Comparison of ENCODE assay signal across 8 cellular contexts in the genomic region with DNA sequence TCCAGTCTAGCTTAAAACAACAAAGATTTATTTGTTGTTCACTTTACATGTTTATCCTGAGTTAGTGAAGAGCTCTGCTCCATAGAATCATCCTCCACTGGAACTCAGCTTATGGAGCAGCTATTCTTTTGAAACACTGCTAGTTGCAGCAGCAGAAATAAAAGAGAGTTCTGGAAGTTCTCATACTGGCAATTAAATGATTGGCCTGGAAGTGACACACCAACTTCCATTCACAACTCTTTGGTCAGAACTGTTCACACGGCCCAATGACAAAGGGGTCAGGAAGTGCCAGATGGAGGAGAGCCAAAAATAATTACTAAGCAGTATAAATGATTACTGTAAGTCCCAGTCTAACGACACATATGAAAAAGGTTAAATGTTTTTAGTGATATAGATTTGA. TPM values are rescaled to one million over a fixed set of nuclear protein-coding genes. Genes with fewer than 3 reads are reported as not detected.
DNase-seq lines count a peak whose midpoint lies in the region; ATAC-seq and TF ChIP-seq lines count a peak whose summit lies in the region.

No MANE protein-coding gene starts in this region.

- no peak for TF ChIP-seq CTCF in RWPE2 (IDR thresholded peaks at IDR 0.05; ENCODE audit: poor library complexity, severe bottlenecking)

- no peaks in the 10 kb centered on the region for H3K27me3 ChIP-seq in RWPE2 (ENCODE audit: insufficient read depth, poor library complexity, severe bottlenecking)

- peak overlapping the region; percentile 29 for H3K27ac ChIP-seq in RWPE2 (ENCODE audit: poor library complexity, severe bottlenecking)

- DNase-seq in GM04503 (ENCODE audit: low read depth) (peak; percentile 55), RWPE2 (ENCODE audit: low spot score) (no peak), fibroblast of the conjunctiva (ENCODE audit: low read depth) (peak; percentile 27), renal cortical epithelial cell (ENCODE audit: low read depth) (peak; percentile 91), Kasumi-1 (lab: John Stamatoyannopoulos, UW) (no peak)

- ATAC-seq in RWPE2 (ENCODE audit: low read depth) (peak; percentile 81), GM21619 (IDR thresholded peaks at IDR 0.05; ENCODE audit: unreplicated experiment) (no peak), GM18870 (IDR thresholded peaks at IDR 0.05; ENCODE audit: unreplicated experiment) (no peak), GM21576 (IDR thresholded peaks at IDR 0.05; ENCODE audit: unreplicated experiment) (no peak)

- H3K9me3 ChIP-seq in RWPE2 (ENCODE audit: severe bottlenecking), result no peaks in the 10 kb centered on the region

- H3K4me1 ChIP-seq in RWPE2 (ENCODE audit: insufficient read depth, poor library complexity, severe bottlenecking), result peaks cover 11% of the 10 kb centered on the region

- no peak overlapping the region for H3K4me3 ChIP-seq in RWPE2 (ENCODE audit: severe bottlenecking)

- peaks cover 3% of the 10 kb centered on the region; the same call in 1 of the 2 replicates for H3K36me3 ChIP-seq in RWPE2 (ENCODE audit: low read depth)

RNA-seq across cellular contexts. Expression of a gene that starts 39.1 kb away (rescaled TPM):
- total RNA-seq in renal cortical epithelial cell, result 52.8 and 85.3 TPM in 2 replicates

Comparison
In these comparisons a context has a peak if more than half of its experiments do, and no peak if none do; other contexts are left out.
1. DNase-seq: peak in GM04503 (single experiment), fibroblast of the conjunctiva (single experiment) and renal cortical epithelial cell (single experiment); none in RWPE2 (single experiment) and Kasumi-1 (0 of 2).